In genomic region chr12:131681746-131682510, GRCh38 we compare ENCODE assay signal across 8 cellular contexts. TPM values are rescaled to one million over a fixed set of nuclear protein-coding genes. Genes with fewer than 3 reads are reported as not detected.
DNase-seq lines count a peak whose midpoint lies in the region; TF ChIP-seq lines count a peak whose summit lies in the region.
"Not testable (repeated sequence)": the region's sequence is repeated elsewhere in the genome, so short reads cannot be mapped to it uniquely, and the experiment has no call there.

No MANE protein-coding gene starts in this region.

- not testable (repeated sequence) for H3K23me2 ChIP-seq in H9 (ENCODE audit: insufficient read length, low read depth, low read length, poor library complexity, severe bottlenecking)

- not testable (repeated sequence) for H2BK5ac ChIP-seq in H9 (ENCODE audit: insufficient read length, low read length)

- not testable (repeated sequence) for H4K8ac ChIP-seq in H9 (replicated peaks; ENCODE audit: insufficient read length, low read depth, low read length)

- H3T11ph ChIP-seq in H9 (ENCODE audit: low read length) = not testable (repeated sequence)

- H2AFZ ChIP-seq in H9 (ENCODE audit: low read length) = not testable (repeated sequence)

- H3K4me1 Mint-ChIP-seq in H9 = peaks cover 24 to 25% of the 10 kb centered on the region in 2 experiments
- H3K4me1 Mint-ChIP-seq in activated T-helper 1 cell treated with anti-CD3 and anti-CD28 coated beads, Interleukin-12 subunit alpha, Interleukin-12 subunit beta, Interleukin-2, Interleukin-4 antibody, amounts not matched to agents 30 ng/mL and 10 ng/mL and 1 ng/mL, durations not matched to agents 14 hours and 24 hours and 36 hours (ENCODE audit: low read depth) = peaks cover 15% of the 10 kb centered on the region

- H3K23ac ChIP-seq in H9 (ENCODE audit: insufficient read length, low read depth, low read length) = not testable (repeated sequence)

- not testable (repeated sequence) for H2AK5ac ChIP-seq in H9 (ENCODE audit: insufficient read length, low read length)

- H2BK120ac ChIP-seq in H9 (ENCODE audit: low read depth, low read length, poor library complexity, severe bottlenecking) = not testable (repeated sequence)

- H2BK15ac ChIP-seq in H9 (ENCODE audit: low read depth, low read length) = not testable (repeated sequence)

- not testable (repeated sequence) for TF ChIP-seq CTCF in GM13977 (IDR thresholded peaks at IDR 0.05; ENCODE audit: extremely low read depth, insufficient read depth, missing control alignments); H9 (conservative IDR thresholded peaks at IDR 0.05); transverse colon (IDR thresholded peaks at IDR 0.05)

- H3K27ac ChIP-seq in H9 (ENCODE audit: insufficient read length, low read depth, low read length); transverse colon: not testable (repeated sequence)

- TF ChIP-seq POLR2A in transverse colon (IDR thresholded peaks at IDR 0.05) = not testable (repeated sequence)

- TF ChIP-seq EP300 in transverse colon (IDR thresholded peaks at IDR 0.05; ENCODE audit: low read depth) = not testable (repeated sequence)

- not testable (repeated sequence) for H3K9me3 Mint-ChIP-seq in H9; activated T-helper 1 cell treated with anti-CD3 and anti-CD28 coated beads, Interleukin-12 subunit alpha, Interleukin-12 subunit beta, Interleukin-2, Interleukin-4 antibody, amounts not matched to agents 30 ng/mL and 10 ng/mL and 1 ng/mL, durations not matched to agents 14 hours and 24 hours and 36 hours

- H2BK20ac ChIP-seq in H9 (ENCODE audit: low read depth, low read length, poor library complexity, severe bottlenecking) = not testable (repeated sequence)

- not testable (repeated sequence) for H3K36me3 Mint-ChIP-seq in H9 (ENCODE audit: insufficient read depth in 1 of 3, low read depth in 3 of 3); activated T-helper 1 cell treated with anti-CD3 and anti-CD28 coated beads, Interleukin-12 subunit alpha, Interleukin-12 subunit beta, Interleukin-2, Interleukin-4 antibody, amounts not matched to agents 30 ng/mL and 10 ng/mL and 1 ng/mL, durations not matched to agents 14 hours and 24 hours and 36 hours (ENCODE audit: low read depth)

- not testable (repeated sequence) for H3K4ac ChIP-seq in H9 (ENCODE audit: low read depth, low read length)

- not testable (repeated sequence) for H3K27me3 ChIP-seq in H9 (ENCODE audit: insufficient read depth, low read length); transverse colon

- not testable (repeated sequence) for H3K9ac ChIP-seq in H9 (ENCODE audit: extremely low read depth, insufficient read length, low read length)

- H3K27ac Mint-ChIP-seq in H9 = not testable (repeated sequence)
- H3K27ac Mint-ChIP-seq in activated T-helper 1 cell treated with anti-CD3 and anti-CD28 coated beads, Interleukin-12 subunit alpha, Interleukin-12 subunit beta, Interleukin-2, Interleukin-4 antibody, amounts not matched to agents 30 ng/mL and 10 ng/mL and 1 ng/mL, durations not matched to agents 14 hours and 24 hours and 36 hours = peak overlapping the region; percentile 63

- not testable (repeated sequence) for H3K36me3 ChIP-seq in transverse colon

- H2BK12ac ChIP-seq in H9 (ENCODE audit: insufficient read length, low read depth, low read length) = not testable (repeated sequence)

- H3K14ac ChIP-seq in H9 (ENCODE audit: insufficient read depth, low read length) = not testable (repeated sequence)

- H3K4me3 ChIP-seq in transverse colon = not testable (repeated sequence)

- peak; percentile 73 for DNase-seq in GM13977 (ENCODE audit: low spot score)
- peak; percentile 98 for DNase-seq in H9
- peak; percentile 40 for DNase-seq in KBM-7
- DNase-seq in SK-MEL-5 (ENCODE audit: low read depth, low spot score) = peak; percentile 36
- DNase-seq in activated T-helper 1 cell treated with anti-CD3 and anti-CD28 coated beads, Interleukin-12 subunit alpha, Interleukin-12 subunit beta, Interleukin-2, Interleukin-4 antibody, amounts not matched to agents 30 ng/mL and 10 ng/mL and 1 ng/mL, durations not matched to agents 14 hours and 24 hours and 36 hours (ENCODE audit: low spot score) = peak; percentile 73
- DNase-seq in germinal center (ENCODE audit: low spot score) = peak; percentile 79
- DNase-seq in mucosa of gallbladder (ENCODE audit: low spot score) = peak; percentile 51
- DNase-seq in transverse colon = peak; percentile 68

- intact Hi-C loops in activated T-helper 1 cell treated with anti-CD3 and anti-CD28 coated beads, Interleukin-12 subunit alpha, Interleukin-12 subunit beta, Interleukin-2, Interleukin-4 antibody, amounts not matched to agents 30 ng/mL and 10 ng/mL and 1 ng/mL, durations not matched to agents 14 hours and 24 hours and 36 hours (cut with micrococcal nuclease) = loop anchor here (10.0 kb wide), 1 partner anchor 213 kb away; the partner anchor contains the start of gene ULK1
- intact Hi-C loops in transverse colon (cut with DNase I; ENCODE audit: low total_unique reads) = not testable (repeated sequence)

- not testable (repeated sequence) for H3K79me2 ChIP-seq in H9 (ENCODE audit: insufficient read depth, low read length)

- not testable (repeated sequence) for H3K9me3 ChIP-seq in H9 (ENCODE audit: control insufficient read depth, low read depth, low read length); transverse colon

- peak overlapping the region; percentile 13 for H3K4me2 ChIP-seq in H9 (ENCODE audit: insufficient read depth, insufficient read length, low read length)

- H3K27me3 Mint-ChIP-seq in H9 (ENCODE audit: low read depth); activated T-helper 1 cell treated with anti-CD3 and anti-CD28 coated beads, Interleukin-12 subunit alpha, Interleukin-12 subunit beta, Interleukin-2, Interleukin-4 antibody, amounts not matched to agents 30 ng/mL and 10 ng/mL and 1 ng/mL, durations not matched to agents 14 hours and 24 hours and 36 hours (ENCODE audit: insufficient read depth): not testable (repeated sequence)

- not testable (repeated sequence) for H4K91ac ChIP-seq in H9 (ENCODE audit: insufficient read length, low read depth, low read length)

- H4K5ac ChIP-seq in H9 (ENCODE audit: insufficient read length, low read depth, low read length) = not testable (repeated sequence)

- WGBS in H9 (ENCODE audit: extremely low coverage, insufficient read length, low lambda C conversion rate) = no CpG with 5 or more reads among the region's 25 CpGs
- WGBS in transverse colon (ENCODE audit: low coverage in 1 of 2), 2 donors = 33% methylated on average over 23 of the region's 25 CpGs; no CpG with 5 or more reads in 1 of the 2 donors

- H3K18ac ChIP-seq in H9 (ENCODE audit: insufficient read length, low read depth, low read length) = not testable (repeated sequence)

- in situ Hi-C loops in GM13977 (cut with MboI; ENCODE audit: low pct_unique_long_range_greater_than_20kb, low sequenced_read_pairs, unreplicated experiment); KBM-7 (cut with MboI; ENCODE audit: low pct_unique_long_range_greater_than_20kb, low sequenced_read_pairs); SK-MEL-5 (cut with HindIII; ENCODE audit: low pct_unique_long_range_greater_than_20kb, low sequenced_read_pairs); transverse colon (cut with MboI; ENCODE audit: low pct_ligation_motif_present in 1 of 4, low pct_unique_long_range_greater_than_20kb in 1 of 4, low sequenced_read_pairs in 3 of 4): not testable (repeated sequence)

- peak overlapping the region; percentile 21 to 45; a peak in 1 of 5 replicates for H3K4me3 Mint-ChIP-seq in H9
- H3K4me3 Mint-ChIP-seq in activated T-helper 1 cell treated with anti-CD3 and anti-CD28 coated beads, Interleukin-12 subunit alpha, Interleukin-12 subunit beta, Interleukin-2, Interleukin-4 antibody, amounts not matched to agents 30 ng/mL and 10 ng/mL and 1 ng/mL, durations not matched to agents 14 hours and 24 hours and 36 hours = peak overlapping the region; percentile 57

- H3K56ac ChIP-seq in H9 (ENCODE audit: insufficient read length, low read depth, low read length) = not testable (repeated sequence)

- not testable (repeated sequence) for H4K20me1 ChIP-seq in H9 (ENCODE audit: control insufficient read depth, insufficient read depth, insufficient read length)

- H3K79me1 ChIP-seq in H9 (ENCODE audit: insufficient read depth, low read depth, low read length, poor library complexity, severe bottlenecking) = not testable (repeated sequence)

- not testable (repeated sequence) for H3K4me1 ChIP-seq in H9 (ENCODE audit: insufficient read depth, low read length); transverse colon

RNA-seq across cellular contexts. Expression of gene SFSWAP, which starts 29.0 kb away (rescaled TPM):
- 44.2 and 48.1 TPM in 2 replicates for total RNA-seq in H9 (2021)
- total RNA-seq in SK-MEL-5 (2014; rRNA removed; shearing (Covaris generic)) = 18.0 and 21.6 TPM in 2 replicates
- polyA plus RNA-seq in SK-MEL-5 (2015; cell fraction: cytosol; rRNA removed) = 26.9 and 34.6 TPM in 2 replicates
- polyA plus RNA-seq in SK-MEL-5 (2015; cell fraction: nucleus; rRNA removed) = 241 and 257 TPM in 2 replicates
- 65.3 and 69.3 TPM in 2 replicates for total RNA-seq in activated T-helper 1 cell treated with anti-CD3 and anti-CD28 coated beads, Interleukin-12 subunit alpha, Interleukin-12 subunit beta, Interleukin-2, Interleukin-4 antibody, amounts not matched to agents 30 ng/mL and 10 ng/mL and 1 ng/mL, durations not matched to agents 14 hours and 24 hours and 36 hours
- total RNA-seq in mucosa of gallbladder = 40.4 TPM
- total RNA-seq in transverse colon = 10 to 100 TPM; 45.9 to 66.2 (median 55.4) TPM

Comparison
In these comparisons a context has a peak if more than half of its experiments do, and no peak if none do; other contexts are left out.
1. DNase-seq: peak in every context shown above with its lines; median percentile 98 in H9; 79 in germinal center; 73 in GM13977; 73 in activated T-helper 1 cell treated with anti-CD3 and anti-CD28 coated beads, Interleukin-12 subunit alpha, Interleukin-12 subunit beta, Interleukin-2, Interleukin-4 antibody, amounts not matched to agents 30 ng/mL and 10 ng/mL and 1 ng/mL, durations not matched to agents 14 hours and 24 hours and 36 hours; 68 in transverse colon; 51 in mucosa of gallbladder; 40 in KBM-7; 36 in SK-MEL-5.